14 cellular contexts compared by ENCODE assay signal in genomic region chr12:100473716-100474150, GRCh38. TPM values are rescaled to one million over a fixed set of nuclear protein-coding genes. Genes with fewer than 3 reads are reported as not detected.
A peak's percentile ranks its signal among the peaks of the same experiment; 100 is the strongest.
DNase-seq lines count a peak whose midpoint lies in the region; ATAC-seq and TF ChIP-seq lines count a peak whose summit lies in the region.
"Had no signal": no experiment of that assay in that cellular context is flagged by ENCODE, and none has a peak within 500 bp of the region (broad histone marks: within the 10 kb centered on the region; RNA-seq: fewer than 3 reads in every experiment).

Gene NR1H4, plus strand, starts transcription at chr12:100473866. Its CDS starts 19,458 bp downstream, at chr12:100493324.

- peaks cover 8% of the 10 kb centered on the region for H3K27me3 Mint-ChIP-seq in type B pancreatic cell

- intact Hi-C loops in body of pancreas (cut with DNase I), result no loop called here

- DNase-seq in HT-29 (ENCODE audit: low spot score) (peak; percentile 38), body of pancreas (peak in 3 of 4 donors; percentile 12 to 51 (median 20)), left lobe of liver (ENCODE audit: low spot score) (peak; percentile 80), activated gamma-delta T cell treated with Interleukin-2 at 50 U/mL for 16 hours (no peak), type B pancreatic cell (ENCODE audit: extremely low spot score, unreplicated experiment) (no peak), SIG-M5 (lab: John Stamatoyannopoulos, UW) (no peak), NCI-H187 (lab: John Stamatoyannopoulos, UW) (no peak)
- DNase-seq: activated naive CD4-positive, alpha-beta T cell treated with anti-CD3 and anti-CD28 coated beads for 36 hours; cerebellar nuclear complex; erythroblast; NCI-H1105 had no signal

- no peaks in the 10 kb centered on the region for H3K36me3 ChIP-seq in body of pancreas (replicated peaks in 1 of 2; ENCODE audit: insufficient read depth in 1 of 2, low read depth in 2 of 2)
- H3K36me3 ChIP-seq: suprapubic skin had no signal

- peaks cover 4% of the 10 kb centered on the region for H3K4me1 Mint-ChIP-seq in type B pancreatic cell (ENCODE audit: unreplicated experiment)

- H3K9me3 Mint-ChIP-seq in type B pancreatic cell, result no peaks in the 10 kb centered on the region
- H3K9me3 Mint-ChIP-seq: activated naive CD4-positive, alpha-beta T cell treated with anti-CD3 and anti-CD28 coated beads for 36 hours had no signal

- no peak within 1 kb of the TSS for H3K4me3 Mint-ChIP-seq in type B pancreatic cell
- H3K4me3 Mint-ChIP-seq: activated naive CD4-positive, alpha-beta T cell treated with anti-CD3 and anti-CD28 coated beads for 36 hours had no signal

- no peaks in the 10 kb centered on the region for H3K36me3 Mint-ChIP-seq in type B pancreatic cell

- no peak for TF ChIP-seq POLR2A in body of pancreas (IDR thresholded peaks at IDR 0.05)

- H3K4me3 ChIP-seq in body of pancreas, result no peak within 1 kb of the TSS
- H3K4me3 ChIP-seq: suprapubic skin had no signal

- no peak within 1 kb of the TSS for H3K27ac Mint-ChIP-seq in type B pancreatic cell
- H3K27ac Mint-ChIP-seq: activated naive CD4-positive, alpha-beta T cell treated with anti-CD3 and anti-CD28 coated beads for 36 hours had no signal

- H3K4me1 ChIP-seq in body of pancreas, result peaks cover 9% of the 10 kb centered on the region
- H3K4me1 ChIP-seq: suprapubic skin had no signal

- H3K9me3 ChIP-seq in body of pancreas, result no peaks in the 10 kb centered on the region
- H3K9me3 ChIP-seq: suprapubic skin had no signal

- ATAC-seq in body of pancreas (peak; percentile 26), left lobe of liver (peak; percentile 81)

- peak within 1 kb of the TSS in 2 of 4 donors; percentile 4 to 30 for H3K27ac ChIP-seq in body of pancreas
- H3K27ac ChIP-seq: suprapubic skin had no signal

- no peak for TF ChIP-seq CTCF in body of pancreas (IDR thresholded peaks at IDR 0.05)
- TF ChIP-seq CTCF in type B pancreatic cell (conservative IDR thresholded peaks at IDR 0.05), result no peak

- H3K27me3 ChIP-seq in body of pancreas, result no peaks in the 10 kb centered on the region
- H3K27me3 ChIP-seq: suprapubic skin had no signal

- WGBS in body of pancreas, 2 donors, result 43 to 45% methylated on average over 6 of the region's 6 CpGs

RNA-seq across cellular contexts. Expression of gene NR1H4, which starts in this region (rescaled TPM):
- total RNA-seq in HT-29 (2014; rRNA removed; shearing (Covaris generic)), result 0.10 and 0.20 TPM in 2 replicates
- total RNA-seq in body of pancreas (1 to 10 TPM; 1.3 to 2.9 TPM), left lobe of liver (61.6 TPM), type B pancreatic cell (ENCODE audit: low replicate concordance) (2.1 and 9.5 TPM in 2 replicates)
- total RNA-seq: activated CD8-positive, alpha-beta memory T cell treated with anti-CD3 and anti-CD28 coated beads for 36 hours; activated naive CD4-positive, alpha-beta T cell treated with anti-CD3 and anti-CD28 coated beads for 36 hours; NCI-H460; suprapubic skin had no signal

Comparison
In these comparisons a context has a peak if more than half of its experiments do, and no peak if none do; other contexts are left out.
1. Peak in DNase-seq in HT-29; RNA of the gene not detected or under 1 TPM.
2. DNase-seq: peak in body of pancreas (3 of 4) and left lobe of liver (single experiment); none in activated gamma-delta T cell treated with Interleukin-2 at 50 U/mL for 16 hours (single experiment), type B pancreatic cell (single experiment), SIG-M5 (single experiment) and NCI-H187 (0 of 2).